Comparison of ENCODE assay signal across 1 cellular context in the genomic region with DNA sequence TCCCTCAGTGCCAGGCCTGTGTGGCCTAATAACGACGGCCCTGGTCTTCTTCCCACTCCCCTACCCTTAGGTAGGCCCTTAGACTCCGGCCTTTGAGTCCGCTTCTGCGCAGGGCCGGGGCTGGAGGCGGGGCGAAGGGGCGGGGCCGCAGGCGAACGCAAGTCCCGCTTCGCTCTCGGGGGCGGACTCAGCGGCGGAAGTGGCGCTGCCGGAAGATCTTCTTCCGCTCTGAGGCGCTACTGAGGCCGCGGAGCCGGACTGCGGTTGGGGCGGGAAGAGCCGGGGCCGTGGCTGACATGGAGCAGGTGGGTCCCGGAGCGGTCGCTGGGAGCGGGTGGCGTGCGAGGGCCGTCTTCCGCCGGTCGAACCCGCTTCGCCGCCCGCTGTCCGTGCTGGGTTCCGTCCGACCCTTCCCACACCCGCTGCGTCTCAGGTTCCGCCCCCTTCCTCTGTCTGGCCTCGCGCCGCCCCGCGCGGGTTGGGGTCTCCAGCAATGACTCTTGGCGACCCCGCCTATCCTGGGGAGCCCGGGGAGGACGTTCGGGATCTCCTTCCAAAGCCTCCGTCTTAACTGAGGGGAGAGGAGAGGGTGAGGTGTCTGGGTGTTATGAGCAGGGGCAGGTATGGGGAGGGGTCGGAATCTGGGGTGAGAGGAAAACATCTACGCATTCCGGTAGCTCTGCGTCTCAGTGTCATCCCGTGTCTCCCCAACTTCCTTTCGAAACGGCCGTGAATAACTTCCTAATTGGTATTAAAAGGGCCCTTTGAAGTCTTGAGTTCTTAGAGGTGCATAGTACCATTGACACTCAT.
A peak's percentile ranks its signal among the peaks of the same experiment; 100 is the strongest.
TF ChIP-seq lines count a peak whose summit lies in the region.

A gene (plus strand): TSS at position 218 of the 810 bp plus-strand sequence. CDS start 16,388 bp downstream, outside the sequence.

TF ChIP-seq in HepG2, 621 proteins besides CTCF, POLR2A, EP300 and RAD21 (continued from another document and continues in another):
- TF ChIP-seq, protein P1, sequence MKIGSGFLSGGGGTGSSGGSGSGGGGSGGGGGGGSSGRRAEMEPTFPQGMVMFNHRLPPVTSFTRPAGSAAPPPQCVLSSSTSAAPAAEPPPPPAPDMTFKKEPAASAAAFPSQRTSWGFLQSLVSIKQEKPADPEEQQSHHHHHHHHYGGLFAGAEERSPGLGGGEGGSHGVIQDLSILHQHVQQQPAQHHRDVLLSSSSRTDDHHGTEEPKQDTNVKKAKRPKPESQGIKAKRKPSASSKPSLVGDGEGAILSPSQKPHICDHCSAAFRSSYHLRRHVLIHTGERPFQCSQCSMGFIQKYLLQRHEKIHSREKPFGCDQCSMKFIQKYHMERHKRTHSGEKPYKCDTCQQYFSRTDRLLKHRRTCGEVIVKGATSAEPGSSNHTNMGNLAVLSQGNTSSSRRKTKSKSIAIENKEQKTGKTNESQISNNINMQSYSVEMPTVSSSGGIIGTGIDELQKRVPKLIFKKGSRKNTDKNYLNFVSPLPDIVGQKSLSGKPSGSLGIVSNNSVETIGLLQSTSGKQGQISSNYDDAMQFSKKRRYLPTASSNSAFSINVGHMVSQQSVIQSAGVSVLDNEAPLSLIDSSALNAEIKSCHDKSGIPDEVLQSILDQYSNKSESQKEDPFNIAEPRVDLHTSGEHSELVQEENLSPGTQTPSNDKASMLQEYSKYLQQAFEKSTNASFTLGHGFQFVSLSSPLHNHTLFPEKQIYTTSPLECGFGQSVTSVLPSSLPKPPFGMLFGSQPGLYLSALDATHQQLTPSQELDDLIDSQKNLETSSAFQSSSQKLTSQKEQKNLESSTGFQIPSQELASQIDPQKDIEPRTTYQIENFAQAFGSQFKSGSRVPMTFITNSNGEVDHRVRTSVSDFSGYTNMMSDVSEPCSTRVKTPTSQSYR (CRISPR knock-in tag; IDR thresholded peaks at IDR 0.05; ENCODE audit: borderline replicate concordance), result no peak
- no peak for TF ChIP-seq ATRX (CRISPR knock-in tag; IDR thresholded peaks at IDR 0.05; ENCODE audit: borderline replicate concordance)
- no peak for TF ChIP-seq SOX6 (IDR thresholded peaks at IDR 0.05)
- TF ChIP-seq SOX6 (CRISPR knock-in tag; IDR thresholded peaks at IDR 0.05), result peak; percentile 73
- peak; percentile 97 for TF ChIP-seq SRY (CRISPR knock-in tag; IDR thresholded peaks at IDR 0.05)
- TF ChIP-seq ARNT2 (CRISPR knock-in tag; IDR thresholded peaks at IDR 0.05; ENCODE audit: low read depth), result peak; percentile 91
- TF ChIP-seq ZNF737 (CRISPR knock-in tag; IDR thresholded peaks at IDR 0.05; ENCODE audit: borderline replicate concordance), result no peak
- 0 out of 4 replicates have a peak, but pooled peaks of 1 of the 2 experiments have one; percentile 16 for TF ChIP-seq NR2F1 (CRISPR knock-in tag; IDR thresholded peaks at IDR 0.05)
- TF ChIP-seq ZNF790 (CRISPR knock-in tag; IDR thresholded peaks at IDR 0.05; ENCODE audit: borderline replicate concordance), result no peak; the same call in 1 of the 2 replicates
- TF ChIP-seq, protein P2, sequence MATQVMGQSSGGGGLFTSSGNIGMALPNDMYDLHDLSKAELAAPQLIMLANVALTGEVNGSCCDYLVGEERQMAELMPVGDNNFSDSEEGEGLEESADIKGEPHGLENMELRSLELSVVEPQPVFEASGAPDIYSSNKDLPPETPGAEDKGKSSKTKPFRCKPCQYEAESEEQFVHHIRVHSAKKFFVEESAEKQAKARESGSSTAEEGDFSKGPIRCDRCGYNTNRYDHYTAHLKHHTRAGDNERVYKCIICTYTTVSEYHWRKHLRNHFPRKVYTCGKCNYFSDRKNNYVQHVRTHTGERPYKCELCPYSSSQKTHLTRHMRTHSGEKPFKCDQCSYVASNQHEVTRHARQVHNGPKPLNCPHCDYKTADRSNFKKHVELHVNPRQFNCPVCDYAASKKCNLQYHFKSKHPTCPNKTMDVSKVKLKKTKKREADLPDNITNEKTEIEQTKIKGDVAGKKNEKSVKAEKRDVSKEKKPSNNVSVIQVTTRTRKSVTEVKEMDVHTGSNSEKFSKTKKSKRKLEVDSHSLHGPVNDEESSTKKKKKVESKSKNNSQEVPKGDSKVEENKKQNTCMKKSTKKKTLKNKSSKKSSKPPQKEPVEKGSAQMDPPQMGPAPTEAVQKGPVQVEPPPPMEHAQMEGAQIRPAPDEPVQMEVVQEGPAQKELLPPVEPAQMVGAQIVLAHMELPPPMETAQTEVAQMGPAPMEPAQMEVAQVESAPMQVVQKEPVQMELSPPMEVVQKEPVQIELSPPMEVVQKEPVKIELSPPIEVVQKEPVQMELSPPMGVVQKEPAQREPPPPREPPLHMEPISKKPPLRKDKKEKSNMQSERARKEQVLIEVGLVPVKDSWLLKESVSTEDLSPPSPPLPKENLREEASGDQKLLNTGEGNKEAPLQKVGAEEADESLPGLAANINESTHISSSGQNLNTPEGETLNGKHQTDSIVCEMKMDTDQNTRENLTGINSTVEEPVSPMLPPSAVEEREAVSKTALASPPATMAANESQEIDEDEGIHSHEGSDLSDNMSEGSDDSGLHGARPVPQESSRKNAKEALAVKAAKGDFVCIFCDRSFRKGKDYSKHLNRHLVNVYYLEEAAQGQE (IDR thresholded peaks at IDR 0.05; ENCODE audit: borderline replicate concordance in 1 of 2, low read depth in 1 of 2, low read length in 2 of 2), result peak in 1 of 2 experiments; percentile 27; a peak in 2 of 4 replicates
- TF ChIP-seq, protein P3, sequence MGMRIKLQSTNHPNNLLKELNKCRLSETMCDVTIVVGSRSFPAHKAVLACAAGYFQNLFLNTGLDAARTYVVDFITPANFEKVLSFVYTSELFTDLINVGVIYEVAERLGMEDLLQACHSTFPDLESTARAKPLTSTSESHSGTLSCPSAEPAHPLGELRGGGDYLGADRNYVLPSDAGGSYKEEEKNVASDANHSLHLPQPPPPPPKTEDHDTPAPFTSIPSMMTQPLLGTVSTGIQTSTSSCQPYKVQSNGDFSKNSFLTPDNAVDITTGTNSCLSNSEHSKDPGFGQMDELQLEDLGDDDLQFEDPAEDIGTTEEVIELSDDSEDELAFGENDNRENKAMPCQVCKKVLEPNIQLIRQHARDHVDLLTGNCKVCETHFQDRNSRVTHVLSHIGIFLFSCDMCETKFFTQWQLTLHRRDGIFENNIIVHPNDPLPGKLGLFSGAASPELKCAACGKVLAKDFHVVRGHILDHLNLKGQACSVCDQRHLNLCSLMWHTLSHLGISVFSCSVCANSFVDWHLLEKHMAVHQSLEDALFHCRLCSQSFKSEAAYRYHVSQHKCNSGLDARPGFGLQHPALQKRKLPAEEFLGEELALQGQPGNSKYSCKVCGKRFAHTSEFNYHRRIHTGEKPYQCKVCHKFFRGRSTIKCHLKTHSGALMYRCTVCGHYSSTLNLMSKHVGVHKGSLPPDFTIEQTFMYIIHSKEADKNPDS (CRISPR knock-in tag; IDR thresholded peaks at IDR 0.05), result 0 out of 2 replicates have a peak, but pooled peaks have one; percentile 35
- TF ChIP-seq ZNF10 (CRISPR knock-in tag; IDR thresholded peaks at IDR 0.05; ENCODE audit: borderline replicate concordance, low read depth), result no peak
- TF ChIP-seq, protein P4, sequence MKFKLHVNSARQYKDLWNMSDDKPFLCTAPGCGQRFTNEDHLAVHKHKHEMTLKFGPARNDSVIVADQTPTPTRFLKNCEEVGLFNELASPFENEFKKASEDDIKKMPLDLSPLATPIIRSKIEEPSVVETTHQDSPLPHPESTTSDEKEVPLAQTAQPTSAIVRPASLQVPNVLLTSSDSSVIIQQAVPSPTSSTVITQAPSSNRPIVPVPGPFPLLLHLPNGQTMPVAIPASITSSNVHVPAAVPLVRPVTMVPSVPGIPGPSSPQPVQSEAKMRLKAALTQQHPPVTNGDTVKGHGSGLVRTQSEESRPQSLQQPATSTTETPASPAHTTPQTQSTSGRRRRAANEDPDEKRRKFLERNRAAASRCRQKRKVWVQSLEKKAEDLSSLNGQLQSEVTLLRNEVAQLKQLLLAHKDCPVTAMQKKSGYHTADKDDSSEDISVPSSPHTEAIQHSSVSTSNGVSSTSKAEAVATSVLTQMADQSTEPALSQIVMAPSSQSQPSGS (CRISPR knock-in tag; IDR thresholded peaks at IDR 0.05), result peak; percentile 18; the same call in 1 of the 2 replicates
- TF ChIP-seq KMT2A (CRISPR knock-in tag; IDR thresholded peaks at IDR 0.05), result peak; percentile 86
- peak; percentile 81; the same call in 1 of the 2 replicates for TF ChIP-seq ZNF30 (CRISPR knock-in tag; IDR thresholded peaks at IDR 0.05)
- TF ChIP-seq, protein P5, sequence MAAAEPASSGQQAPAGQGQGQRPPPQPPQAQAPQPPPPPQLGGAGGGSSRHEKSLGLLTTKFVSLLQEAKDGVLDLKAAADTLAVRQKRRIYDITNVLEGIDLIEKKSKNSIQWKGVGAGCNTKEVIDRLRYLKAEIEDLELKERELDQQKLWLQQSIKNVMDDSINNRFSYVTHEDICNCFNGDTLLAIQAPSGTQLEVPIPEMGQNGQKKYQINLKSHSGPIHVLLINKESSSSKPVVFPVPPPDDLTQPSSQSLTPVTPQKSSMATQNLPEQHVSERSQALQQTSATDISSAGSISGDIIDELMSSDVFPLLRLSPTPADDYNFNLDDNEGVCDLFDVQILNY (CRISPR knock-in tag; conservative IDR thresholded peaks at IDR 0.05), result 0 out of 2 replicates have a peak, but pooled peaks have one; percentile 21
- TF ChIP-seq ZEB1 (IDR thresholded peaks at IDR 0.05; ENCODE audit: insufficient replicate concordance, low read depth), result peak; percentile 64
- peak; percentile 74 for TF ChIP-seq AGO2 (optimal IDR thresholded peaks at IDR 0.05; ENCODE audit: low read depth, low read length)
- TF ChIP-seq ZNF777 (CRISPR knock-in tag; IDR thresholded peaks at IDR 0.05), result peak; percentile 37; the same call in 1 of the 2 replicates
- TF ChIP-seq U2AF2 (IDR thresholded peaks at IDR 0.05; ENCODE audit: low read depth, low read length), result no peak
- 0 out of 2 replicates have a peak, but pooled peaks have one; percentile 43 for TF ChIP-seq XBP1 (CRISPR knock-in tag; IDR thresholded peaks at IDR 0.05)
- TF ChIP-seq, protein P6, sequence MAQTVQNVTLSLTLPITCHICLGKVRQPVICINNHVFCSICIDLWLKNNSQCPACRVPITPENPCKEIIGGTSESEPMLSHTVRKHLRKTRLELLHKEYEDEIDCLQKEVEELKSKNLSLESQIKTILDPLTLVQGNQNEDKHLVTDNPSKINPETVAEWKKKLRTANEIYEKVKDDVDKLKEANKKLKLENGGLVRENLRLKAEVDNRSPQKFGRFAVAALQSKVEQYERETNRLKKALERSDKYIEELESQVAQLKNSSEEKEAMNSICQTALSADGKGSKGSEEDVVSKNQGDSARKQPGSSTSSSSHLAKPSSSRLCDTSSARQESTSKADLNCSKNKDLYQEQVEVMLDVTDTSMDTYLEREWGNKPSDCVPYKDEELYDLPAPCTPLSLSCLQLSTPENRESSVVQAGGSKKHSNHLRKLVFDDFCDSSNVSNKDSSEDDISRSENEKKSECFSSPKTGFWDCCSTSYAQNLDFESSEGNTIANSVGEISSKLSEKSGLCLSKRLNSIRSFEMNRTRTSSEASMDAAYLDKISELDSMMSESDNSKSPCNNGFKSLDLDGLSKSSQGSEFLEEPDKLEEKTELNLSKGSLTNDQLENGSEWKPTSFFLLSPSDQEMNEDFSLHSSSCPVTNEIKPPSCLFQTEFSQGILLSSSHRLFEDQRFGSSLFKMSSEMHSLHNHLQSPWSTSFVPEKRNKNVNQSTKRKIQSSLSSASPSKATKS (CRISPR knock-in tag; IDR thresholded peaks at IDR 0.05), result no peak
- TF ChIP-seq, protein P7, sequence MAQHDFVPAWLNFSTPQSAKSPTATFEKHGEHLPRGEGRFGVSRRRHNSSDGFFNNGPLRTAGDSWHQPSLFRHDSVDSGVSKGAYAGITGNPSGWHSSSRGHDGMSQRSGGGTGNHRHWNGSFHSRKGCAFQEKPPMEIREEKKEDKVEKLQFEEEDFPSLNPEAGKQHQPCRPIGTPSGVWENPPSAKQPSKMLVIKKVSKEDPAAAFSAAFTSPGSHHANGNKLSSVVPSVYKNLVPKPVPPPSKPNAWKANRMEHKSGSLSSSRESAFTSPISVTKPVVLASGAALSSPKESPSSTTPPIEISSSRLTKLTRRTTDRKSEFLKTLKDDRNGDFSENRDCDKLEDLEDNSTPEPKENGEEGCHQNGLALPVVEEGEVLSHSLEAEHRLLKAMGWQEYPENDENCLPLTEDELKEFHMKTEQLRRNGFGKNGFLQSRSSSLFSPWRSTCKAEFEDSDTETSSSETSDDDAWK (CRISPR knock-in tag; IDR thresholded peaks at IDR 0.05), result no peak
- TF ChIP-seq SIX4 (CRISPR knock-in tag; IDR thresholded peaks at IDR 0.05), result 0 out of 2 replicates have a peak, but pooled peaks have one; percentile 37
- 0 out of 2 replicates have a peak, but pooled peaks have one; percentile 40 for TF ChIP-seq NFYC (CRISPR knock-in tag; IDR thresholded peaks at IDR 0.05)
- TF ChIP-seq ZBTB20 (CRISPR knock-in tag; IDR thresholded peaks at IDR 0.05; ENCODE audit: borderline replicate concordance, low read depth), result no peak
- TF ChIP-seq ZBTB3 (CRISPR knock-in tag; IDR thresholded peaks at IDR 0.05; ENCODE audit: borderline replicate concordance, low read depth), result no peak
- peak; percentile 97 for TF ChIP-seq ZFY (CRISPR knock-in tag; IDR thresholded peaks at IDR 0.05)
- peak; percentile 48 for TF ChIP-seq TBX3 (IDR thresholded peaks at IDR 0.05; ENCODE audit: borderline replicate concordance)
- TF ChIP-seq ZNF253 (CRISPR knock-in tag; IDR thresholded peaks at IDR 0.05; ENCODE audit: borderline replicate concordance), result peak; percentile 13; the same call in 1 of the 2 replicates
- TF ChIP-seq HDAC2 (CRISPR knock-in tag; IDR thresholded peaks at IDR 0.05), result peak; percentile 48; the same call in 1 of the 2 replicates
- no peak for TF ChIP-seq PLRG1 (conservative IDR thresholded peaks at IDR 0.05)
- 0 out of 2 replicates have a peak, but pooled peaks have one; percentile 58 for TF ChIP-seq ZSCAN9 (CRISPR knock-in tag; IDR thresholded peaks at IDR 0.05; ENCODE audit: borderline replicate concordance)
- peak; percentile 94 for TF ChIP-seq FOXC1 (CRISPR knock-in tag; IDR thresholded peaks at IDR 0.05; ENCODE audit: borderline replicate concordance)
- peak; percentile 88; the same call in 1 of the 2 replicates for TF ChIP-seq ZBTB7A (CRISPR knock-in tag; IDR thresholded peaks at IDR 0.05)
- TF ChIP-seq, protein P8, sequence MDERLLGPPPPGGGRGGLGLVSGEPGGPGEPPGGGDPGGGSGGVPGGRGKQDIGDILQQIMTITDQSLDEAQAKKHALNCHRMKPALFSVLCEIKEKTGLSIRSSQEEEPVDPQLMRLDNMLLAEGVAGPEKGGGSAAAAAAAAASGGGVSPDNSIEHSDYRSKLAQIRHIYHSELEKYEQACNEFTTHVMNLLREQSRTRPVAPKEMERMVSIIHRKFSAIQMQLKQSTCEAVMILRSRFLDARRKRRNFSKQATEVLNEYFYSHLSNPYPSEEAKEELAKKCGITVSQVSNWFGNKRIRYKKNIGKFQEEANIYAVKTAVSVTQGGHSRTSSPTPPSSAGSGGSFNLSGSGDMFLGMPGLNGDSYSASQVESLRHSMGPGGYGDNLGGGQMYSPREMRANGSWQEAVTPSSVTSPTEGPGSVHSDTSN (CRISPR knock-in tag; IDR thresholded peaks at IDR 0.05), result no peak
- no peak for TF ChIP-seq MATR3 (CRISPR knock-in tag; IDR thresholded peaks at IDR 0.05)
- TF ChIP-seq SNRNP70 (IDR thresholded peaks at IDR 0.05; ENCODE audit: low read depth, low read length), result no peak
- no peak for TF ChIP-seq ZNF326 (CRISPR knock-in tag; IDR thresholded peaks at IDR 0.05; ENCODE audit: borderline replicate concordance)
- TF ChIP-seq ZBTB1 (CRISPR knock-in tag; IDR thresholded peaks at IDR 0.05; ENCODE audit: borderline replicate concordance), result no peak
- TF ChIP-seq ZNF772 (CRISPR knock-in tag; IDR thresholded peaks at IDR 0.05), result peak; percentile 88; the same call in 1 of the 2 replicates
- 0 out of 2 replicates have a peak, but pooled peaks have one; percentile 81 for TF ChIP-seq ZNF674 (CRISPR knock-in tag; IDR thresholded peaks at IDR 0.05; ENCODE audit: low read depth)
- 0 out of 2 replicates have a peak, but pooled peaks have one; percentile 53 for TF ChIP-seq PCBP1 (IDR thresholded peaks at IDR 0.05; ENCODE audit: borderline replicate concordance, low read depth, low read length)
